ENCODE assay signal across 8 cellular contexts in genomic region chr7:128868624-128869137, GRCh38. TPM values are rescaled to one million over a fixed set of nuclear protein-coding genes. Genes with fewer than 3 reads are reported as not detected.
A peak's percentile ranks its signal among the peaks of the same experiment; 100 is the strongest.
DNase-seq lines count a peak whose midpoint lies in the region; ATAC-seq and TF ChIP-seq lines count a peak whose summit lies in the region.

No MANE protein-coding gene starts in this region.

- H3K4me3 ChIP-seq in AG04449 (ENCODE audit: low read depth, low read length) (peak overlapping the region; percentile 49; the same call in 1 of the 2 replicates), Loucy (ENCODE audit: low read length, poor library complexity, severe bottlenecking) (peak overlapping the region; percentile 71)

- H3K9me3 Mint-ChIP-seq in dendritic cell treated with granulocyte-macrophage colony-stimulating factor and Interleukin-4, amounts not matched to agents 40 ng/mL and 50 ng/mL, for 4 days: no peaks in the 10 kb centered on the region
- no peaks in the 10 kb centered on the region for H3K9me3 Mint-ChIP-seq in naive B cell

- H3K4me3 Mint-ChIP-seq in dendritic cell treated with granulocyte-macrophage colony-stimulating factor and Interleukin-4, amounts not matched to agents 40 ng/mL and 50 ng/mL, for 4 days: peak overlapping the region; percentile 66
- H3K4me3 Mint-ChIP-seq in naive B cell: peak overlapping the region; percentile 9 to 86 (median 67)

- peaks cover 53% of the 10 kb centered on the region for H3K4me1 Mint-ChIP-seq in dendritic cell treated with granulocyte-macrophage colony-stimulating factor and Interleukin-4, amounts not matched to agents 40 ng/mL and 50 ng/mL, for 4 days (ENCODE audit: low read depth)
- H3K4me1 Mint-ChIP-seq in naive B cell: peaks cover 29 to 53% (median 41%) of the 10 kb centered on the region in 3 donors

- H3K9me3 ChIP-seq in Loucy (ENCODE audit: insufficient read depth, low read depth, low read length): no peaks in the 10 kb centered on the region

- no peaks in the 10 kb centered on the region for H3K27me3 ChIP-seq in Loucy (ENCODE audit: insufficient read depth, low read length, poor library complexity, severe bottlenecking)

- H3K27ac Mint-ChIP-seq in dendritic cell treated with granulocyte-macrophage colony-stimulating factor and Interleukin-4, amounts not matched to agents 40 ng/mL and 50 ng/mL, for 4 days: no peak overlapping the region
- H3K27ac Mint-ChIP-seq in naive B cell: peak overlapping the region in 1 of 6 donors; percentile 80

- H3K36me3 ChIP-seq in Loucy (ENCODE audit: insufficient read depth, low read length): no peaks in the 10 kb centered on the region

- CTCF ChIA-PET in AG04449 (lab: Yijun Ruan, JAX): interaction anchor here (1.8 to 17.9 kb wide), 2 partner anchors 14 to 223 kb away, joined by 5 to 203 read pairs; no protein-coding TSS in a partner anchor

- no peak for DNase-seq in AG04449 (ENCODE audit: low read depth, low spot score)
- DNase-seq in naive B cell: no peak
- DNase-seq in NCI-H510A (lab: John Stamatoyannopoulos, UW): no peak
- no peak for DNase-seq in COLO829 (ENCODE audit: low spot score)
- no peak for DNase-seq in iPS-NIHi11 (ENCODE audit: low spot score)

- peak overlapping the region; percentile 72 for H3K9ac ChIP-seq in Loucy (ENCODE audit: low read depth, low read length, poor library complexity, severe bottlenecking)

- H3K79me2 ChIP-seq in Loucy (ENCODE audit: insufficient read depth, low read length): peaks cover 20% of the 10 kb centered on the region; the same call in 1 of the 2 replicates

- H4K20me1 ChIP-seq in Loucy (ENCODE audit: insufficient read depth, low read length, poor library complexity, severe bottlenecking): no peaks in the 10 kb centered on the region

- peak overlapping the region; percentile 59; the same call in 1 of the 2 replicates for H2AFZ ChIP-seq in Loucy (ENCODE audit: low read length)

- H3F3A ChIP-seq in Loucy (ENCODE audit: low read depth): no peaks in the 10 kb centered on the region

- ATAC-seq in naive B cell (ENCODE audit: low read depth in 2 of 2) (no peak), GM21529 (IDR thresholded peaks at IDR 0.05; ENCODE audit: unreplicated experiment) (no peak)

- peak overlapping the region; percentile 82 for H3K4me2 ChIP-seq in Loucy (ENCODE audit: low read depth, low read length, poor library complexity, severe bottlenecking)

- peaks cover 46% of the 10 kb centered on the region for H3K27me3 Mint-ChIP-seq in dendritic cell treated with granulocyte-macrophage colony-stimulating factor and Interleukin-4, amounts not matched to agents 40 ng/mL and 50 ng/mL, for 4 days
- peaks cover 8 to 23% (median 14%) of the 10 kb centered on the region in 3 donors for H3K27me3 Mint-ChIP-seq in naive B cell

- POLR2A ChIA-PET in AG04449 (lab: Yijun Ruan, JAX): no interaction called here

- intact Hi-C loops in dendritic cell treated with granulocyte-macrophage colony-stimulating factor and Interleukin-4, amounts not matched to agents 40 ng/mL and 50 ng/mL, for 4 days (cut with micrococcal nuclease): loop anchor here (10.0 kb wide), 1 partner anchor 74 kb away; the partner anchor contains the start of gene CCDC136

- H3K9me2 ChIP-seq in Loucy (replicated peaks; ENCODE audit: low read depth, low read length): no peaks in the 10 kb centered on the region

- TF ChIP-seq CTCF in AG04449 (IDR thresholded peaks at IDR 0.05; ENCODE audit: insufficient read depth, low read length, missing control alignments) (no peak), Loucy (conservative IDR thresholded peaks at IDR 0.05; ENCODE audit: low read length) (no peak)

- peaks cover 14% of the 10 kb centered on the region for H3K4me1 ChIP-seq in Loucy (ENCODE audit: insufficient read depth, low read length, poor library complexity, severe bottlenecking)

- H3K36me3 Mint-ChIP-seq in dendritic cell treated with granulocyte-macrophage colony-stimulating factor and Interleukin-4, amounts not matched to agents 40 ng/mL and 50 ng/mL, for 4 days (ENCODE audit: low read depth): peaks cover 29% of the 10 kb centered on the region
- peaks cover 0 to 20% of the 10 kb centered on the region in 2 donors for H3K36me3 Mint-ChIP-seq in naive B cell

RNA-seq across cellular contexts. Expression of gene ATP6V1F, which starts 6.0 kb away (rescaled TPM):
- polyA plus RNA-seq in naive B cell (ENCODE audit: low read depth in 6 of 6): 100 to 1,000 TPM; 341 to 599 (median 381) TPM

RNA-seq across cellular contexts. Expression of gene FLNC, which starts 38.5 kb away (rescaled TPM):
- polyA plus RNA-seq in naive B cell (ENCODE audit: low read depth in 6 of 6): not detected

RNA-seq across cellular contexts. Expression of gene KCP, which starts 41.8 kb away (rescaled TPM):
- under 1 TPM in 4 of 6 donors, not detected in 2; 0.29 to 0.78 (median 0.37) TPM for polyA plus RNA-seq in naive B cell (ENCODE audit: low read depth in 6 of 6)
